8 cellular contexts compared by ENCODE assay signal in the genomic region with DNA sequence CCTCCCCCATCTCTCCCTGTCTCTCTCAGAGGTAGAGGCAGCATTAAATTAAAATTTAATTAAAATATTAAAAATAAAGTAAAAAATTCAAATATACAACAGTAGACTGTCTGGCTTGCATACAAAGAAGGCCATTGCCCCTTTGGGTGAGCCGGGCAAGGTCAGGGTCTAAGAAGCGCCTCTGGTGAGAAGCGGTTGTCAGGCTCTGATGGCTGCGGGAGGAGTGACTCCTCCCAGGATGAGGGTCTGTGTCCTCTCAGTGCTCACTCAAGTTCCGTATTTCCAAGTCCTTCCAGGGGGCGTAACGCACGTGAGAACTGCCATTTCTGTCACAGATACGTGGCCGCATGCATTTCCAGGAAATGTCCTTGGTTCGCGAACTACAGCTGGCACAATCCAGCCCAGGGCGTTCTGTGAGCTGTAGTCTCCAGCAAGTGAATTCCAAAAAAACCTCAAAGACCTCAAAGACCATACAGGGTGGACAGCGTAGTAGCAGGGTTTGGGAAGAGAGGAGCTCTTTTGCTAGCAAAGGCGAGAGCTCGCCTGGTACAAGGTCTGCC. TPM values are rescaled to one million over a fixed set of nuclear protein-coding genes. Genes with fewer than 3 reads are reported as not detected.
A peak's percentile ranks its signal among the peaks of the same experiment; 100 is the strongest.
DNase-seq lines count a peak whose midpoint lies in the region; ATAC-seq and TF ChIP-seq lines count a peak whose summit lies in the region.

No MANE protein-coding gene starts in this region.

- DNase-seq in DMS53 (lab: John Stamatoyannopoulos, UW) = peak; percentile 88
- peak; percentile 86 for DNase-seq in UCSD-AML1 (lab: John Stamatoyannopoulos, UW; ENCODE audit: unreplicated experiment)
- DNase-seq in fibroblast of the aortic adventitia (ENCODE audit: low read depth) = no peak
- DNase-seq in posterior vena cava (ENCODE audit: low spot score) = peak; percentile 85
- no peak for DNase-seq in NCI-H1048 (lab: John Stamatoyannopoulos, UW)
- DNase-seq in SW480 (ENCODE audit: low spot score) = no peak

- intact Hi-C loops in posterior vena cava (cut with DNase I) = no loop called here

- TF ChIP-seq CTCF in fibroblast of the aortic adventitia (IDR thresholded peaks at IDR 0.05; ENCODE audit: insufficient read depth, low read length) = no peak

- peak overlapping the region; percentile 72 for H3K4me3 ChIP-seq in fibroblast of the aortic adventitia (ENCODE audit: low read depth, low read length)

- ATAC-seq in GM19467 (IDR thresholded peaks at IDR 0.05; ENCODE audit: unreplicated experiment) (peak; percentile 13), HG03571 (IDR thresholded peaks at IDR 0.05; ENCODE audit: unreplicated experiment) (peak; percentile 5)

RNA-seq across cellular contexts. Expression of a gene that starts 0.7 kb away (rescaled TPM):
- total RNA-seq in fibroblast of the aortic adventitia (ENCODE audit: low replicate concordance) (19.4 and 55.4 TPM in 2 replicates), posterior vena cava (10 to 100 TPM; 10.0 to 12.1 TPM)

RNA-seq across cellular contexts. Expression of a gene that starts 39.7 kb away (rescaled TPM):
- total RNA-seq in fibroblast of the aortic adventitia (ENCODE audit: low replicate concordance) (6.7 and 11.6 TPM in 2 replicates), posterior vena cava (1 to 10 TPM; 4.1 to 5.8 TPM)

RNA-seq across cellular contexts. Expression of a gene that starts 55.9 kb away (rescaled TPM):
- total RNA-seq in fibroblast of the aortic adventitia (ENCODE audit: low replicate concordance) (22.6 and 30.8 TPM in 2 replicates), posterior vena cava (10 to 100 TPM; 22.9 to 26.0 TPM)

RNA-seq across cellular contexts. Expression of a gene that starts 56.4 kb away (rescaled TPM):
- total RNA-seq in fibroblast of the aortic adventitia (ENCODE audit: low replicate concordance) (0.09 TPM in 1 of 2 replicates, not detected in the other), posterior vena cava (under 1 TPM; 0.56 to 0.90 TPM)

Comparison
In these comparisons a context has a peak if more than half of its experiments do, and no peak if none do; other contexts are left out.
1. DNase-seq: peak in DMS53 (single experiment), UCSD-AML1 (single experiment) and posterior vena cava (single experiment); none in fibroblast of the aortic adventitia (single experiment), NCI-H1048 (single experiment) and SW480 (single experiment).